ENCODE assay signal across 17 cellular contexts in the genomic region with DNA sequence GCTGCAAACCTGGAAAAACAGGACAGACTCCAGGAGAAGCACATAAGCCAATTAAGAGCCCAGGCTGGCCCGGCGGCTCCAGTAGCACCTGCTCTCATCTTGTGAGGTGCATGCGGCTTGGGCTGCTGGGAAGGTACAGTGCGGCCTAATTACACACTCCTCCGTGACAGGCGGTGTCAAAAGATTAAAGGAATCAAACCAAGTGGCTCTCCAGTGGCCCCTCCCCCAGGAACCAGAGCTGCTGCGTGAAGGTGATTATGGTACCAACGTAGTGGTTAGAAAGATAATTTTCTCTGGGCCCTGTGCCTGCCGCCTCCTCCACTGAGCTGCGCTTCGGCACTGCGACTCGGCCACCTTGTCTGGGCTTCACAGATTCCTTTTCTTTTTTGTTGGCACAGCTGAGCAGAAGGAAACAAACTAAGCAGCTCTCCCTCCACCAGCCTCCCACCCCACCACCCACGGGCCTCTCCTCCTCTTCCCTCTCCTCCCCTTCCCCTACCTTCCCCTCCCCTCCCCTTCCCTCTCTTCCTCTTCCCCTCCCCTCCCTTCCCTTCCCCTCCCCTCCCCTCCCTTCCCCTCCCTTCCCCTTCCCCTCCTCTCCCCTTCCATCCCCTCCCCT.
DNase-seq lines count a peak whose midpoint lies in the region; ATAC-seq and TF ChIP-seq lines count a peak whose summit lies in the region.
"Had no signal": no experiment of that assay in that cellular context is flagged by ENCODE, and none has a peak within 500 bp of the region (broad histone marks: within the 10 kb centered on the region; RNA-seq: fewer than 3 reads in every experiment).

No MANE protein-coding gene starts in this region.

- H3K4me3 ChIP-seq in prostate gland, result no peak overlapping the region
- H3K4me3 ChIP-seq: gastroesophageal sphincter had no signal

- H3K4me1 ChIP-seq in prostate gland (replicated peaks), result no peaks in the 10 kb centered on the region
- H3K4me1 ChIP-seq: gastroesophageal sphincter had no signal

- no peaks in the 10 kb centered on the region for H3K9me3 ChIP-seq in prostate gland
- H3K9me3 ChIP-seq: gastroesophageal sphincter, SK-N-SH had no signal

- H3K27me3 Mint-ChIP-seq in effector memory CD8-positive, alpha-beta T cell, result peaks cover 8 to 33% of the 10 kb centered on the region in 2 donors
- H3K27me3 Mint-ChIP-seq in type B pancreatic cell, result peaks cover 50% of the 10 kb centered on the region
- H3K27me3 Mint-ChIP-seq: activated naive CD8-positive, alpha-beta T cell treated with anti-CD3 and anti-CD28 coated beads, Interleukin-2, amount 10 ng/mL, durations not matched to agents 7 days and 5 days had no signal

- no peaks in the 10 kb centered on the region for H3K27me3 ChIP-seq in prostate gland (replicated peaks; ENCODE audit: insufficient read depth)

- DNase-seq in COR-L47 (lab: John Stamatoyannopoulos, UW) (peak; percentile 94), NCI-H1417 treated with DMSO at 0.1 percent for 48 hours (lab: John Stamatoyannopoulos, UW) (peak; percentile 94), NCI-H510A (lab: John Stamatoyannopoulos, UW) (peak; percentile 99), type B pancreatic cell (ENCODE audit: extremely low spot score, unreplicated experiment) (no peak), prostate gland (ENCODE audit: low spot score) (no peak), left lobe of liver (ENCODE audit: low spot score) (no peak)
- DNase-seq in effector memory CD8-positive, alpha-beta T cell, result no peak
- DNase-seq: activated B cell treated with CpG ODN at 0.5 μM for 24 hours; activated naive CD8-positive, alpha-beta T cell treated with anti-CD3 and anti-CD28 coated beads, Interleukin-2, amount 10 ng/mL, durations not matched to agents 7 days and 5 days; GDM1; H9; islet precursor cell; stimulated activated CD4-positive, alpha-beta T cell treated with anti-CD3 and anti-CD28 coated beads, Interleukin-4, amount 100 ng/mL, for 24 hours; stimulated activated naive CD4-positive, alpha-beta T cell had no signal

- peaks cover 2% of the 10 kb centered on the region for H3K36me3 Mint-ChIP-seq in effector memory CD8-positive, alpha-beta T cell (ENCODE audit: insufficient read depth)
- no peaks in the 10 kb centered on the region for H3K36me3 Mint-ChIP-seq in type B pancreatic cell
- H3K36me3 Mint-ChIP-seq: activated naive CD8-positive, alpha-beta T cell treated with anti-CD3 and anti-CD28 coated beads, Interleukin-2, amount 10 ng/mL, durations not matched to agents 7 days and 5 days had no signal

- H3K27ac ChIP-seq in prostate gland, result no peak overlapping the region
- H3K27ac ChIP-seq: gastroesophageal sphincter had no signal

- no peaks in the 10 kb centered on the region for H3K36me3 ChIP-seq in prostate gland
- H3K36me3 ChIP-seq: gastroesophageal sphincter had no signal

- intact Hi-C loops in prostate gland (cut with DNase I), result loop anchor here (10.0 kb wide), 1 partner anchor 67 kb away; no protein-coding TSS in a partner anchor

- WGBS in prostate gland, result 49% methylated on average over 14 of the region's 14 CpGs

- H3K27ac Mint-ChIP-seq in effector memory CD8-positive, alpha-beta T cell, result peak overlapping the region; percentile 75 to 87
- no peak overlapping the region for H3K27ac Mint-ChIP-seq in type B pancreatic cell
- H3K27ac Mint-ChIP-seq: activated B cell treated with CpG ODN at 0.5 μM for 24 hours, H9 had no signal

- ATAC-seq in effector memory CD8-positive, alpha-beta T cell (replicated peaks), result no peak
- ATAC-seq in GM18511 (IDR thresholded peaks at IDR 0.05; ENCODE audit: unreplicated experiment) (no peak), left lobe of liver (no peak)
- ATAC-seq: gastroesophageal sphincter had no signal

- H3K4me3 Mint-ChIP-seq in effector memory CD8-positive, alpha-beta T cell, result no peak overlapping the region
- H3K4me3 Mint-ChIP-seq in type B pancreatic cell, result no peak overlapping the region
- H3K4me3 Mint-ChIP-seq: activated B cell treated with CpG ODN at 0.5 μM for 24 hours; activated naive CD8-positive, alpha-beta T cell treated with anti-CD3 and anti-CD28 coated beads, Interleukin-2, amount 10 ng/mL, durations not matched to agents 7 days and 5 days; H9 had no signal

- peaks cover 0 to 8% of the 10 kb centered on the region in 2 donors for H3K9me3 Mint-ChIP-seq in effector memory CD8-positive, alpha-beta T cell
- H3K9me3 Mint-ChIP-seq in type B pancreatic cell, result no peaks in the 10 kb centered on the region
- H3K9me3 Mint-ChIP-seq: activated B cell treated with CpG ODN at 0.5 μM for 24 hours; activated naive CD8-positive, alpha-beta T cell treated with anti-CD3 and anti-CD28 coated beads, Interleukin-2, amount 10 ng/mL, durations not matched to agents 7 days and 5 days; H9 had no signal

- no peak for TF ChIP-seq POLR2A in prostate gland (IDR thresholded peaks at IDR 0.05)

- H3K4me1 Mint-ChIP-seq in effector memory CD8-positive, alpha-beta T cell (ENCODE audit: low read depth in 2 of 2), result peaks cover 0 to 5% of the 10 kb centered on the region in 2 donors
- H3K4me1 Mint-ChIP-seq in type B pancreatic cell (ENCODE audit: unreplicated experiment), result peaks cover 8% of the 10 kb centered on the region

- TF ChIP-seq CTCF in type B pancreatic cell (conservative IDR thresholded peaks at IDR 0.05), result no peak
- no peak for TF ChIP-seq CTCF in prostate gland (IDR thresholded peaks at IDR 0.05)

Comparison
In these comparisons a context has a peak if more than half of its experiments do, and no peak if none do; other contexts are left out.
1. DNase-seq: peak in COR-L47 (single experiment), NCI-H1417 treated with DMSO at 0.1 percent for 48 hours (single experiment) and NCI-H510A (single experiment); none in effector memory CD8-positive, alpha-beta T cell (0 of 3), type B pancreatic cell (single experiment), prostate gland (single experiment) and left lobe of liver (single experiment).